In genomic region chr11:20049231-20049630, GRCh38 we compare ENCODE assay signal across 19 cellular contexts.
DNase-seq lines count a peak whose midpoint lies in the region; ATAC-seq and TF ChIP-seq lines count a peak whose summit lies in the region.
"Had no signal": no experiment of that assay in that cellular context is flagged by ENCODE, and none has a peak within 500 bp of the region (broad histone marks: within the 10 kb centered on the region; RNA-seq: fewer than 3 reads in every experiment).

No MANE protein-coding gene starts in this region.

- no peak for ATAC-seq in activated T-cell treated with anti-CD3 and anti-CD28 coated beads, Interleukin-2, amount 50 U/mL, for 4 hours
- ATAC-seq: effector memory CD8-positive, alpha-beta T cell had no signal

- POLR2A ChIA-PET in RWPE1 (lab: Yijun Ruan, JAX; ENCODE audit: low non-redundant PET) = no interaction called here

- TF ChIP-seq CTCF in RWPE1 (conservative IDR thresholded peaks at IDR 0.05; ENCODE audit: low read depth) = no peak
- no peak for TF ChIP-seq CTCF in coronary artery (IDR thresholded peaks at IDR 0.05)

- peaks cover 2% of the 10 kb centered on the region for H3K36me3 Mint-ChIP-seq in activated T-cell treated with anti-CD3 and anti-CD28 coated beads, Interleukin-2, amount 50 U/mL, for 4 hours (ENCODE audit: insufficient read depth)
- H3K36me3 Mint-ChIP-seq: natural killer cell treated with Interleukin-12 subunit alpha and Interleukin-12 subunit beta and Interleukin-15 and Interleukin-18, amount 100 ng/mL, for 72 hours had no signal

- CTCF ChIA-PET in RWPE1 (lab: Yijun Ruan, JAX) = interaction anchor here (0.7 kb wide), 1 partner anchor 90 kb away, joined by 3 read pairs; no protein-coding TSS in a partner anchor

- no peaks in the 10 kb centered on the region for H3K9me3 Mint-ChIP-seq in activated T-cell treated with anti-CD3 and anti-CD28 coated beads, Interleukin-2, amount 50 U/mL, for 4 hours
- H3K9me3 Mint-ChIP-seq: activated CD4-positive, alpha-beta T cell treated with anti-CD3 and anti-CD28 coated beads, Interleukin-2, amount 10 ng/mL, durations not matched to agents 24 days and 14 days; effector memory CD8-positive, alpha-beta T cell; natural killer cell treated with Interleukin-12 subunit alpha and Interleukin-12 subunit beta and Interleukin-15 and Interleukin-18, amount 100 ng/mL, for 72 hours had no signal

- no peaks in the 10 kb centered on the region for H3K27me3 Mint-ChIP-seq in activated T-cell treated with anti-CD3 and anti-CD28 coated beads, Interleukin-2, amount 50 U/mL, for 4 hours (ENCODE audit: low read depth)
- H3K27me3 Mint-ChIP-seq: effector memory CD8-positive, alpha-beta T cell; progenitor cell of endocrine pancreas had no signal

- peak overlapping the region; percentile 97 for H3K27ac ChIP-seq in RWPE1
- H3K27ac ChIP-seq in coronary artery = peak overlapping the region; percentile 19 to 76

- DNase-seq in RWPE1 (ENCODE audit: low spot score) (no peak), coronary artery (ENCODE audit: low spot score) (no peak), iris pigment epithelial cell (ENCODE audit: low read depth) (peak; percentile 35), superior temporal gyrus (ENCODE audit: extremely low spot score) (peak; percentile 55), epidermal melanocyte (ENCODE audit: insufficient read length, low spot score) (no peak)
- no peak for DNase-seq in activated T-cell treated with anti-CD3 and anti-CD28 coated beads, Interleukin-2, amount 50 U/mL, for 4 hours
- DNase-seq in activated CD8-positive, alpha-beta memory T cell treated with anti-CD3 and anti-CD28 coated beads, Interleukin-2, amount 50 U/mL, for 4 hours = no peak
- DNase-seq: activated CD4-positive, alpha-beta T cell treated with anti-CD3 and anti-CD28 coated beads, Interleukin-2, amount 10 ng/mL, durations not matched to agents 24 days and 14 days; activated effector memory CD4-positive, alpha-beta T cell treated with Interleukin-2 at 50 U/mL for 16 hours; central memory CD4-positive, alpha-beta T cell; effector memory CD8-positive, alpha-beta T cell; KBM-7; mesendoderm; MV-4-11; NCI-H1694 treated with DMSO at 0.1 percent for 48 hours; NCI-H226; stimulated activated CD4-positive, alpha-beta T cell treated with anti-CD3 and anti-CD28 coated beads, Interleukin-12 subunit alpha, Interleukin-12 subunit beta, amount 100 ng/mL, for 4 hours had no signal

- H3K4me1 Mint-ChIP-seq in activated T-cell treated with anti-CD3 and anti-CD28 coated beads, Interleukin-2, amount 50 U/mL, for 4 hours (ENCODE audit: low read depth) = no peaks in the 10 kb centered on the region
- H3K4me1 Mint-ChIP-seq: activated CD4-positive, alpha-beta T cell treated with anti-CD3 and anti-CD28 coated beads, Interleukin-2, amount 10 ng/mL, durations not matched to agents 24 days and 14 days had no signal

- H3K4me3 Mint-ChIP-seq in activated T-cell treated with anti-CD3 and anti-CD28 coated beads, Interleukin-2, amount 50 U/mL, for 4 hours = no peak overlapping the region
- H3K4me3 Mint-ChIP-seq: activated CD4-positive, alpha-beta T cell treated with anti-CD3 and anti-CD28 coated beads, Interleukin-2, amount 10 ng/mL, durations not matched to agents 24 days and 14 days; effector memory CD8-positive, alpha-beta T cell; natural killer cell treated with Interleukin-12 subunit alpha and Interleukin-12 subunit beta and Interleukin-15 and Interleukin-18, amount 100 ng/mL, for 72 hours had no signal

- no peak overlapping the region for H3K4me3 ChIP-seq in coronary artery

Comparison
In these comparisons a context has a peak if more than half of its experiments do, and no peak if none do; other contexts are left out.
1. DNase-seq: peak in iris pigment epithelial cell (single experiment) and superior temporal gyrus (single experiment); none in RWPE1 (single experiment), coronary artery (single experiment), epidermal melanocyte (single experiment), activated T-cell treated with anti-CD3 and anti-CD28 coated beads, Interleukin-2, amount 50 U/mL, for 4 hours (single experiment) and activated CD8-positive, alpha-beta memory T cell treated with anti-CD3 and anti-CD28 coated beads, Interleukin-2, amount 50 U/mL, for 4 hours (single experiment).